8 cellular contexts compared by ENCODE assay signal in genomic region chr12:49264466-49264872, GRCh38. TPM values are rescaled to one million over a fixed set of nuclear protein-coding genes. Genes with fewer than 3 reads are reported as not detected.
DNase-seq lines count a peak whose midpoint lies in the region; ATAC-seq and TF ChIP-seq lines count a peak whose summit lies in the region.

No MANE protein-coding gene starts in this region.

- DNase-seq in GM06990 (ENCODE audit: extremely low read depth, insufficient read length) (no peak), heart right ventricle (no peak), NCI-H1048 (lab: John Stamatoyannopoulos, UW) (no peak), NCI-H82 (lab: John Stamatoyannopoulos, UW) (no peak)

- H3K27me3 Mint-ChIP-seq in IgD-negative memory B cell = no peaks in the 10 kb centered on the region
- no peaks in the 10 kb centered on the region for H3K27me3 Mint-ChIP-seq in activated T-helper 17 cell treated with anti-CD3 and anti-CD28 coated beads, Interleukin-2, amount 50 U/mL, for 72 hours

- H3K4me2 ChIP-seq in skeletal muscle satellite cell (ENCODE audit: low read length) = peak overlapping the region; percentile 81

- H3K4me3 ChIP-seq in GM06990 (replicated peaks; ENCODE audit: low read depth, low read length) = peak overlapping the region; percentile 88
- peak overlapping the region; percentile 43 to 93 (median 78) for H3K4me3 ChIP-seq in heart right ventricle
- peak overlapping the region; percentile 99 for H3K4me3 ChIP-seq in skeletal muscle satellite cell (ENCODE audit: low read length)

- no peaks in the 10 kb centered on the region for H3K36me3 Mint-ChIP-seq in IgD-negative memory B cell
- peaks cover 45% of the 10 kb centered on the region for H3K36me3 Mint-ChIP-seq in activated T-helper 17 cell treated with anti-CD3 and anti-CD28 coated beads, Interleukin-2, amount 50 U/mL, for 72 hours (ENCODE audit: low read depth)

- 0 to 1% methylated on average over 23 to 33 of the region's 35 CpGs for WGBS in heart right ventricle, 2 donors

- H3K36me3 ChIP-seq in GM06990 (ENCODE audit: control insufficient read depth, insufficient read depth, low read length) = no peaks in the 10 kb centered on the region; the same call in none of the 2 replicates
- peaks cover 0 to 29% (median 0%) of the 10 kb centered on the region in 9 donors for H3K36me3 ChIP-seq in heart right ventricle
- H3K36me3 ChIP-seq in skeletal muscle satellite cell (ENCODE audit: insufficient read depth, low read length) = peaks cover 30% of the 10 kb centered on the region

- H3K4me3 Mint-ChIP-seq in IgD-negative memory B cell = peak overlapping the region; percentile 89 to 99 (median 96)
- peak overlapping the region; percentile 92 for H3K4me3 Mint-ChIP-seq in activated T-helper 17 cell treated with anti-CD3 and anti-CD28 coated beads, Interleukin-2, amount 50 U/mL, for 72 hours

- TF ChIP-seq CTCF in GM06990 (IDR thresholded peaks at IDR 0.05; ENCODE audit: insufficient read depth, low read length, poor library complexity, severe bottlenecking) = no peak
- no peak for TF ChIP-seq CTCF in heart right ventricle (IDR thresholded peaks at IDR 0.05)

- H3K9me3 ChIP-seq in heart right ventricle (no peaks in the 10 kb centered on the region), skeletal muscle satellite cell (replicated peaks; ENCODE audit: low read length) (no peaks in the 10 kb centered on the region)

- no peaks in the 10 kb centered on the region for H3K9me3 Mint-ChIP-seq in IgD-negative memory B cell
- no peaks in the 10 kb centered on the region for H3K9me3 Mint-ChIP-seq in activated T-helper 17 cell treated with anti-CD3 and anti-CD28 coated beads, Interleukin-2, amount 50 U/mL, for 72 hours

- ATAC-seq in GM21526 (IDR thresholded peaks at IDR 0.05; ENCODE audit: low FRiP score, unreplicated experiment) (peak; percentile 17), heart right ventricle (peak; percentile 33 to 66 (median 44))
- peak; percentile 45 for ATAC-seq in activated T-helper 17 cell treated with anti-CD3 and anti-CD28 coated beads, Interleukin-2, amount 50 U/mL, for 72 hours (replicated peaks)

- H3K9ac ChIP-seq in skeletal muscle satellite cell (ENCODE audit: low read depth, low read length) = peak overlapping the region; percentile 100

- H3K27me3 ChIP-seq in GM06990 (replicated peaks; ENCODE audit: control insufficient read depth, insufficient read depth, low read length) (no peaks in the 10 kb centered on the region), heart right ventricle (no peaks in the 10 kb centered on the region), skeletal muscle satellite cell (ENCODE audit: control insufficient read depth, insufficient read depth, low read length) (no peaks in the 10 kb centered on the region)

- peak overlapping the region; percentile 70 to 99 (median 92) for H3K27ac ChIP-seq in heart right ventricle

- peaks cover 4 to 17% (median 8%) of the 10 kb centered on the region in 3 donors for H3K4me1 Mint-ChIP-seq in IgD-negative memory B cell
- peaks cover 16% of the 10 kb centered on the region for H3K4me1 Mint-ChIP-seq in activated T-helper 17 cell treated with anti-CD3 and anti-CD28 coated beads, Interleukin-2, amount 50 U/mL, for 72 hours

- H3K4me1 ChIP-seq in heart right ventricle (peaks cover 0 to 80% (median 23%) of the 10 kb centered on the region in 9 donors), skeletal muscle satellite cell (ENCODE audit: control insufficient read depth, insufficient read depth, low read length) (peaks cover 62% of the 10 kb centered on the region)

- intact Hi-C loops in heart right ventricle (cut with DNase I) = loop anchor here in 1 of 10 donors (2.0 kb wide), 1 partner anchor 30 kb away; no protein-coding TSS in a partner anchor

- H3K27ac Mint-ChIP-seq in IgD-negative memory B cell = peak overlapping the region in 2 of 3 donors; percentile 64 to 95
- peak overlapping the region; percentile 98 for H3K27ac Mint-ChIP-seq in activated T-helper 17 cell treated with anti-CD3 and anti-CD28 coated beads, Interleukin-2, amount 50 U/mL, for 72 hours

RNA-seq across cellular contexts. Expression of gene TUBA1C, which starts 0.4 kb away (rescaled TPM):
- 41.4 TPM for polyA plus RNA-seq in IgD-negative memory B cell
- 100 to 1,000 TPM; 277 to 363 TPM for total RNA-seq in activated T-helper 17 cell treated with anti-CD3 and anti-CD28 coated beads, Interleukin-2, amount 50 U/mL, for 72 hours
- total RNA-seq in heart right ventricle = 100 to 1,000 TPM in 2 of 10 donors, 10 to 100 TPM in 8; 25.9 to 106 (median 53.1) TPM
- 100 to 1,000 TPM in 1 of 2 donors, 10 to 100 TPM in 1; 24.5 to 389 TPM for polyA plus RNA-seq in heart right ventricle
- 891 and 1,798 TPM in 2 replicates for total RNA-seq in skeletal muscle satellite cell (2012; rRNA removed)

RNA-seq across cellular contexts. Expression of gene PRPH, which starts 30.5 kb away (rescaled TPM):
- not detected for polyA plus RNA-seq in IgD-negative memory B cell
- under 1 TPM in 1 of 2 donors, not detected in 1; 0.32 TPM for total RNA-seq in activated T-helper 17 cell treated with anti-CD3 and anti-CD28 coated beads, Interleukin-2, amount 50 U/mL, for 72 hours
- total RNA-seq in heart right ventricle = under 1 TPM in 5 of 10 donors, not detected in 5; 0.10 to 0.64 (median 0.47) TPM
- polyA plus RNA-seq in heart right ventricle = under 1 TPM; 0.35 to 0.51 TPM
- total RNA-seq in skeletal muscle satellite cell (2012; rRNA removed) = under 0.01 and 0.22 TPM in 2 replicates

RNA-seq across cellular contexts. Expression of gene TROAP, which starts 58.6 kb away (rescaled TPM):
- not detected for polyA plus RNA-seq in IgD-negative memory B cell
- 10 to 100 TPM; 53.9 to 56.5 TPM for total RNA-seq in activated T-helper 17 cell treated with anti-CD3 and anti-CD28 coated beads, Interleukin-2, amount 50 U/mL, for 72 hours
- total RNA-seq in heart right ventricle = 1 to 10 TPM in 2 of 10 donors, under 1 TPM in 5, not detected in 3; 0.40 to 4.9 (median 0.72) TPM
- polyA plus RNA-seq in heart right ventricle = 1 to 10 TPM in 1 of 2 donors, under 1 TPM in 1; 0.20 to 1.3 TPM
- total RNA-seq in skeletal muscle satellite cell (2012; rRNA removed) = 7.0 and 7.6 TPM in 2 replicates

Comparison
In these comparisons a context has a peak if more than half of its experiments do, and no peak if none do; other contexts are left out.
1. RNA of gene TROAP, which starts 58.6 kb away (total RNA-seq): 53.9 to 56.5 TPM in activated T-helper 17 cell treated with anti-CD3 and anti-CD28 coated beads, Interleukin-2, amount 50 U/mL, for 72 hours; 0.40 to 4.9 TPM in heart right ventricle; every median in the first group is over 4 times any median in the second.
2. Peak in every context shown above with its lines, with median percentiles within 50 percentile points of each other: H3K4me3 ChIP-seq and ATAC-seq.